Comparison of ENCODE assay signal across 7 cellular contexts in genomic region chr1:18299441-18300338, GRCh38.
DNase-seq lines count a peak whose midpoint lies in the region; ATAC-seq and TF ChIP-seq lines count a peak whose summit lies in the region.

No MANE protein-coding gene starts in this region.

- no peak for ATAC-seq in HG03571 (IDR thresholded peaks at IDR 0.05; ENCODE audit: unreplicated experiment)
- no peak for ATAC-seq in effector memory CD8-positive, alpha-beta T cell (replicated peaks)

- no peaks in the 10 kb centered on the region for H3K9me3 Mint-ChIP-seq in effector memory CD8-positive, alpha-beta T cell

- DNase-seq in Daoy (ENCODE audit: low read depth) (peak; percentile 25), HT-29 (ENCODE audit: low spot score) (peak; percentile 61), iPS-NIHi7 (ENCODE audit: extremely low spot score) (peak; percentile 80), GM03348 (ENCODE audit: low spot score) (no peak)
- DNase-seq in effector memory CD8-positive, alpha-beta T cell, result no peak

- H3K9me3 ChIP-seq in SU-DHL-6 (ENCODE audit: insufficient read depth, low read length), result no peaks in the 10 kb centered on the region

- peaks cover 31 to 47% of the 10 kb centered on the region in 2 donors for H3K27me3 Mint-ChIP-seq in effector memory CD8-positive, alpha-beta T cell

- no peak overlapping the region for H3K4me3 ChIP-seq in SU-DHL-6 (ENCODE audit: insufficient read depth, low read length, poor library complexity, severe bottlenecking)

- peak; percentile 86 for TF ChIP-seq CTCF in SU-DHL-6 (IDR thresholded peaks at IDR 0.05; ENCODE audit: insufficient read depth, low read length, poor library complexity, severe bottlenecking)

- H3K79me2 ChIP-seq in SU-DHL-6 (ENCODE audit: insufficient read depth, low read length), result no peaks in the 10 kb centered on the region

- H3K27ac ChIP-seq in SU-DHL-6 (ENCODE audit: low read depth, low read length), result no peak overlapping the region

- H3K4me1 Mint-ChIP-seq in effector memory CD8-positive, alpha-beta T cell (ENCODE audit: low read depth in 2 of 2), result no peaks in the 10 kb centered on the region

- no peak overlapping the region for H3K27ac Mint-ChIP-seq in effector memory CD8-positive, alpha-beta T cell

- H2AFZ ChIP-seq in SU-DHL-6 (ENCODE audit: low read depth, low read length, severe bottlenecking), result no peak overlapping the region

- no peak overlapping the region for H3K4me2 ChIP-seq in SU-DHL-6 (ENCODE audit: low read depth, low read length, poor library complexity, severe bottlenecking)

- no peak overlapping the region for H3K4me3 Mint-ChIP-seq in effector memory CD8-positive, alpha-beta T cell

- H3K27me3 ChIP-seq in SU-DHL-6 (ENCODE audit: low read length), result no peaks in the 10 kb centered on the region

- no peaks in the 10 kb centered on the region for H3K36me3 ChIP-seq in SU-DHL-6 (ENCODE audit: low read length)

- H3K9me2 ChIP-seq in SU-DHL-6 (replicated peaks; ENCODE audit: insufficient read depth, low read length), result no peaks in the 10 kb centered on the region

- no peak overlapping the region for H3K9ac ChIP-seq in SU-DHL-6 (ENCODE audit: low read length)

- H3K36me3 Mint-ChIP-seq in effector memory CD8-positive, alpha-beta T cell (ENCODE audit: insufficient read depth), result no peaks in the 10 kb centered on the region

- no peaks in the 10 kb centered on the region for H4K20me1 ChIP-seq in SU-DHL-6 (ENCODE audit: low read depth, low read length)

- H3F3A ChIP-seq in SU-DHL-6 (ENCODE audit: insufficient read depth), result no peaks in the 10 kb centered on the region

Comparison
In these comparisons a context has a peak if more than half of its experiments do, and no peak if none do; other contexts are left out.
1. DNase-seq: peak in Daoy (single experiment), HT-29 (single experiment) and iPS-NIHi7 (single experiment); none in GM03348 (single experiment) and effector memory CD8-positive, alpha-beta T cell (0 of 3).